ENCODE assay signal across 1 cellular context in genomic region chr18:31400191-31400590, GRCh38.
TF ChIP-seq lines count a peak whose summit lies in the region.

No MANE protein-coding gene starts in this region.

TF ChIP-seq in HepG2, 621 proteins besides CTCF, POLR2A, EP300 and RAD21:
- TF ChIP-seq ZNF558 (CRISPR knock-in tag; IDR thresholded peaks at IDR 0.05; ENCODE audit: borderline replicate concordance) (no peak), GZF1 (CRISPR knock-in tag; IDR thresholded peaks at IDR 0.05) (no peak), ZNF333 (CRISPR knock-in tag; IDR thresholded peaks at IDR 0.05; ENCODE audit: borderline replicate concordance) (no peak), KLF13 (CRISPR knock-in tag; IDR thresholded peaks at IDR 0.05) (no peak), ZNF800 (CRISPR knock-in tag; IDR thresholded peaks at IDR 0.05) (no peak), RFX3 (CRISPR knock-in tag; IDR thresholded peaks at IDR 0.05) (no peak), ZFX (CRISPR knock-in tag; IDR thresholded peaks at IDR 0.05; ENCODE audit: low read depth) (no peak), ZNF256 (CRISPR knock-in tag; conservative IDR thresholded peaks at IDR 0.05) (no peak), NCOR1 (IDR thresholded peaks at IDR 0.05; ENCODE audit: borderline replicate concordance, low read length) (no peak), ATRX (CRISPR knock-in tag; IDR thresholded peaks at IDR 0.05; ENCODE audit: borderline replicate concordance) (no peak), ZNF30 (CRISPR knock-in tag; IDR thresholded peaks at IDR 0.05) (no peak), AGO2 (optimal IDR thresholded peaks at IDR 0.05; ENCODE audit: low read depth, low read length) (no peak), TCF7L2 (IDR thresholded peaks at IDR 0.05; ENCODE audit: low read depth, low read length) (no peak)
